1 cellular context compared by ENCODE assay signal in the genomic region with DNA sequence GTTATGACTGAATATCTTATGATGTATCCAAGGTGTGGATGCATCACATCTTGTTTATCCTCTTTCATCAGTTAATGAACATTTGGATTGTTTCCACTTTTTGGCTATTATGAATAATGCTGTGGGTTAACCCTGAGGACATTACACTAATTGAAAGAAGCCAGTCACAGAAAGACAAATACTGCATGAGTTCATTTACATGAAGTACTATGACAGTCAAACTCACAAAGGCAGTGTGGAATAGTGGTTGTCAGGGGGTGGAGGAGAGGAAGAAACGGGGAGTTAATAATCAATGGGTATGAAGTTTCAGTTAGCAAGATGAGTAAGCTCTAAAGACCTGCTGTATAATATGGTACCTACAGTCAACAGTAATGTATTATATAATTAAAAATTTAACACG.
TF ChIP-seq lines count a peak whose summit lies in the region.

No MANE protein-coding gene starts in this region.

TF ChIP-seq in WTC11, 78 proteins besides CTCF, POLR2A, EP300 and RAD21 (continued from another document):
- TF ChIP-seq, protein P1, sequence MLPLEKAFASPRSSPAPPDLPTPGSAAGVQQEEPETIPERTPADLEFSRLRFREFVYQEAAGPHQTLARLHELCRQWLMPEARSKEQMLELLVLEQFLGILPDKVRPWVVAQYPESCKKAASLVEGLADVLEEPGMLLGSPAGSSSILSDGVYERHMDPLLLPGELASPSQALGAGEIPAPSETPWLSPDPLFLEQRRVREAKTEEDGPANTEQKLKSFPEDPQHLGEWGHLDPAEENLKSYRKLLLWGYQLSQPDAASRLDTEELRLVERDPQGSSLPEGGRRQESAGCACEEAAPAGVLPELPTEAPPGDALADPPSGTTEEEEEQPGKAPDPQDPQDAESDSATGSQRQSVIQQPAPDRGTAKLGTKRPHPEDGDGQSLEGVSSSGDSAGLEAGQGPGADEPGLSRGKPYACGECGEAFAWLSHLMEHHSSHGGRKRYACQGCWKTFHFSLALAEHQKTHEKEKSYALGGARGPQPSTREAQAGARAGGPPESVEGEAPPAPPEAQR (CRISPR knock-in tag; IDR thresholded peaks at IDR 0.05) = no peak
- no peak for TF ChIP-seq ETV6 (CRISPR knock-in tag; IDR thresholded peaks at IDR 0.05)
- TF ChIP-seq, protein P2, sequence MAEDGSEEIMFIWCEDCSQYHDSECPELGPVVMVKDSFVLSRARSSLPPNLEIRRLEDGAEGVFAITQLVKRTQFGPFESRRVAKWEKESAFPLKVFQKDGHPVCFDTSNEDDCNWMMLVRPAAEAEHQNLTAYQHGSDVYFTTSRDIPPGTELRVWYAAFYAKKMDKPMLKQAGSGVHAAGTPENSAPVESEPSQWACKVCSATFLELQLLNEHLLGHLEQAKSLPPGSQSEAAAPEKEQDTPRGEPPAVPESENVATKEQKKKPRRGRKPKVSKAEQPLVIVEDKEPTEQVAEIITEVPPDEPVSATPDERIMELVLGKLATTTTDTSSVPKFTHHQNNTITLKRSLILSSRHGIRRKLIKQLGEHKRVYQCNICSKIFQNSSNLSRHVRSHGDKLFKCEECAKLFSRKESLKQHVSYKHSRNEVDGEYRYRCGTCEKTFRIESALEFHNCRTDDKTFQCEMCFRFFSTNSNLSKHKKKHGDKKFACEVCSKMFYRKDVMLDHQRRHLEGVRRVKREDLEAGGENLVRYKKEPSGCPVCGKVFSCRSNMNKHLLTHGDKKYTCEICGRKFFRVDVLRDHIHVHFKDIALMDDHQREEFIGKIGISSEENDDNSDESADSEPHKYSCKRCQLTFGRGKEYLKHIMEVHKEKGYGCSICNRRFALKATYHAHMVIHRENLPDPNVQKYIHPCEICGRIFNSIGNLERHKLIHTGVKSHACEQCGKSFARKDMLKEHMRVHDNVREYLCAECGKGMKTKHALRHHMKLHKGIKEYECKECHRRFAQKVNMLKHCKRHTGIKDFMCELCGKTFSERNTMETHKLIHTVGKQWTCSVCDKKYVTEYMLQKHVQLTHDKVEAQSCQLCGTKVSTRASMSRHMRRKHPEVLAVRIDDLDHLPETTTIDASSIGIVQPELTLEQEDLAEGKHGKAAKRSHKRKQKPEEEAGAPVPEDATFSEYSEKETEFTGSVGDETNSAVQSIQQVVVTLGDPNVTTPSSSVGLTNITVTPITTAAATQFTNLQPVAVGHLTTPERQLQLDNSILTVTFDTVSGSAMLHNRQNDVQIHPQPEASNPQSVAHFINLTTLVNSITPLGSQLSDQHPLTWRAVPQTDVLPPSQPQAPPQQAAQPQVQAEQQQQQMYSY (CRISPR knock-in tag; IDR thresholded peaks at IDR 0.05) = no peak
- TF ChIP-seq, protein P3, sequence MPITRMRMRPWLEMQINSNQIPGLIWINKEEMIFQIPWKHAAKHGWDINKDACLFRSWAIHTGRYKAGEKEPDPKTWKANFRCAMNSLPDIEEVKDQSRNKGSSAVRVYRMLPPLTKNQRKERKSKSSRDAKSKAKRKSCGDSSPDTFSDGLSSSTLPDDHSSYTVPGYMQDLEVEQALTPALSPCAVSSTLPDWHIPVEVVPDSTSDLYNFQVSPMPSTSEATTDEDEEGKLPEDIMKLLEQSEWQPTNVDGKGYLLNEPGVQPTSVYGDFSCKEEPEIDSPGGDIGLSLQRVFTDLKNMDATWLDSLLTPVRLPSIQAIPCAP (CRISPR knock-in tag; IDR thresholded peaks at IDR 0.05) = no peak
- no peak for TF ChIP-seq TEAD4 (CRISPR knock-in tag; IDR thresholded peaks at IDR 0.05)
- TF ChIP-seq ZNF121 (CRISPR knock-in tag; IDR thresholded peaks at IDR 0.05) = no peak
- no peak for TF ChIP-seq MXD4 (CRISPR knock-in tag; IDR thresholded peaks at IDR 0.05; ENCODE audit: borderline replicate concordance)
- TF ChIP-seq, protein P4, sequence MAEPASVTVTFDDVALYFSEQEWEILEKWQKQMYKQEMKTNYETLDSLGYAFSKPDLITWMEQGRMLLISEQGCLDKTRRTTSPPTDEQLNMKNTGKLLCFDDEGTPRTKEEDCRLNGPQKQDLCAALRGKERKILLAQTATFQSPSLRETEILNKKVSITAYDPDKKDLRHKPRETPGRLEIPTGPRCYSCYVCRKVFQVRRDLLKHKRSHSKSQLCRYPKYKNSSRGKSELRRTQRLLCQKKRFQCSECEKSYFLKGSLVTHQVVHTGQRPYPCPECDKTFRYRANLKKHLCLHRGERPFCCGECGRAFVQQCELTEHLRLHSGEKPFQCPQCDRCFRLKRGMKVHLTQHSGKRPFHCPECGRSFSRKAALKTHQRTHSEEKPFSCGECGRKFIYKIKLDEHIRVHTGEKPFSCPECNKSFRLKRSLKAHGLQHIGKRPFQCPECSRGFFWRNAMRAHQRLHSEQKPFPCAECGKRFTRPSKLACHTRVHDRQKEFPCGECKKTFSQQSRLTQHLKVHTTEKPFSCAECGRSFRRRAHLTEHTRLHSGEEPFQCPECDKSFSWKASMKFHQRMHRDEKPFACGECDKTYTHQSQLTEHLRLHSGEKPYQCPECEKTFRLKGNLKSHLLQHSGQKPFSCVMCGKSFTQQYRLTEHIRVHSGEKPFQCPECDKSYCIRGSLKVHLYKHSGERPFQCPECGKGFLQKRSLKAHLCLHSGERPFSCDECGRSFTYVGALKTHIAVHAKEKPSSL (CRISPR knock-in tag; conservative IDR thresholded peaks at IDR 0.05) = no peak
- TF ChIP-seq E2F1 (CRISPR knock-in tag; IDR thresholded peaks at IDR 0.05) = no peak
- no peak for TF ChIP-seq ESRRA (CRISPR knock-in tag; IDR thresholded peaks at IDR 0.05; ENCODE audit: borderline replicate concordance)
